In the genomic region with DNA sequence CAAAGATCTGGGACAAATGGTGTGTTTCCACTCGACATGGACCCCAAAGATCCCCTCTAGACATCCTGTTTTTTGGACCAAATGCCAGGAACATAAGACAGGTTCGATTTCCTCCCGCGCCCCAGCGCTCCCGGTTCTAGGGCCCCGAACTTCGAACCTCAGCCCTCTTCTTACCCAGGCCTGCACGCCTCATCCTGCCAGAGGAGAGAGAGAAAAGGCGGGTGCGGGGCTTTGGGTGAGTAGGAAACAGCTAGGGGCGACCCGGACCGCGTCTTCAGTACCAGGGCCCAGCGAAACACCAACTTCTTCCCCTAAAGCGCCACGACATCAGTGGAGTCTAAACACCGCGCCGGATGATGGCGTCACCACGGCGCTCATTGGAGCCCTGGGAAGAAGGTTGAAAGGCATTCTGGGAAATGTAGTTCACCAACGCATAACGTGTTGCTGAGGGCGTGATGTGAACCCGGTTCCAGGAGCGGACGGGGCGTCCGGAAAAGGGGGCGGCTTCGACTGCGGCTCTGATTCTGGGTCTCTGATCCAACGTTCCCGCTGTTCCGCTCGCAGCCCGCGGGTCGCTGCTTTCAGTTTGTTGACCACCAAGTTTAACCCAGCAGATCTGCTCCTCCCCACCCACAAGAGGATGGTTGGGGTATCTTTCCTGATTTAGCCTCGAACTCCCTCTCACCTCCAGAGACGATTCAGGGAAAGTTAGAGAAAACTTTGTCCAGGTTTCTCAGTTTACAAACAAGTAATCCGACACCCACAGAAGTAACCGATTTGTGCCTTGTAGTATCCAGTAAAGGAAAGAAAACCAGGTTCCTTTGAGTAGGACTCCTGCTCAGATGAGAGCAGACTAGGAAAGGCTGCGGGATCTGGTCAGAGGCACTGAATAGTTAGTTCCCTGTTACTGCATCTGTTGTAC, we compare ENCODE assay signal across 8 cellular contexts. TPM values are rescaled to one million over a fixed set of nuclear protein-coding genes. Genes with fewer than 3 reads are reported as not detected.
DNase-seq lines count a peak whose midpoint lies in the region; ATAC-seq and TF ChIP-seq lines count a peak whose summit lies in the region.

A gene with protein sequence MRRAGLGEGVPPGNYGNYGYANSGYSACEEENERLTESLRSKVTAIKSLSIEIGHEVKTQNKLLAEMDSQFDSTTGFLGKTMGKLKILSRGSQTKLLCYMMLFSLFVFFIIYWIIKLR (minus strand): TSS at position 332 of the 922 bp plus-strand sequence. CDS start 139 bp downstream, at position 193.

- ATAC-seq in GM21723 (IDR thresholded peaks at IDR 0.05; ENCODE audit: unreplicated experiment) (peak; percentile 95), Panc1 (peak; percentile 99)
- ATAC-seq in activated T-cell treated with anti-CD3 and anti-CD28 coated beads, Interleukin-2, amount 50 U/mL, for 4 hours, result peak; percentile 95 to 97

- peak within 1 kb of the TSS; percentile 96 for H3K4me3 Mint-ChIP-seq in activated T-cell treated with anti-CD3 and anti-CD28 coated beads, Interleukin-2, amount 50 U/mL, for 4 hours

- peaks cover 6% of the 10 kb centered on the region for H3K36me3 Mint-ChIP-seq in activated T-cell treated with anti-CD3 and anti-CD28 coated beads, Interleukin-2, amount 50 U/mL, for 4 hours (ENCODE audit: insufficient read depth)

- H3K27ac ChIP-seq in Panc1 (ENCODE audit: low read length) (peak within 1 kb of the TSS; percentile 88), esophagus (ENCODE audit: low read depth in 2 of 2, low read length in 1 of 2) (peak within 1 kb of the TSS; percentile 77 to 89)

- in situ Hi-C loops in Panc1 (cut with HindIII; ENCODE audit: low pct_unique_long_range_greater_than_20kb, low sequenced_read_pairs), result no loop called here

- intact Hi-C loops in Panc1 (cut with micrococcal nuclease; ENCODE audit: unreplicated experiment), result no loop called here

- H3K4me1 ChIP-seq in Panc1 (ENCODE audit: control insufficient read depth, insufficient read depth, low read length) (peaks cover 6% of the 10 kb centered on the region; the same call in 1 of the 2 replicates), esophagus (ENCODE audit: control insufficient read depth in 2 of 2, insufficient read depth in 2 of 2, low read length in 1 of 2) (peaks cover 0 to 2% of the 10 kb centered on the region in 2 donors), mucosa of stomach (ENCODE audit: control insufficient read depth, insufficient read depth, low read length) (peaks cover 8% of the 10 kb centered on the region)

- peak within 1 kb of the TSS; percentile 99 for H3K9ac ChIP-seq in mucosa of stomach (ENCODE audit: low read length)

- BruUV-seq in Panc1 (replicated peaks; lab: Mats Ljungman, UMichigan), result no TSS peak

- peak; percentile 98 for DNase-seq in DMS53 (lab: John Stamatoyannopoulos, UW)
- peak; percentile 84 for DNase-seq in KG1 (lab: John Stamatoyannopoulos, UW)
- DNase-seq in Panc1 (ENCODE audit: low read depth, low spot score), result peak; percentile 80
- peak; percentile 90 for DNase-seq in activated T-cell treated with anti-CD3 and anti-CD28 coated beads, Interleukin-2, amount 50 U/mL, for 4 hours
- peak; percentile 83 to 87 for DNase-seq in stimulated activated CD8-positive, alpha-beta memory T cell treated with anti-CD3 and anti-CD28 coated beads, Interleukin-7, amount 100 ng/mL, for 1 hour (ENCODE audit: low read depth in 2 of 2)

- CTCF ChIA-PET in Panc1 (lab: Charles Lee), result interaction anchor here (0.6 to 0.7 kb wide), 2 partner anchors 382 to 1502 kb away, joined by 3 to 4 read pairs; no protein-coding TSS in a partner anchor

- no peaks in the 10 kb centered on the region for H3K9me3 Mint-ChIP-seq in activated T-cell treated with anti-CD3 and anti-CD28 coated beads, Interleukin-2, amount 50 U/mL, for 4 hours

- H3K27me3 ChIP-seq in Panc1 (ENCODE audit: control insufficient read depth, insufficient read depth, low read length), result peaks cover 13% of the 10 kb centered on the region
- H3K27me3 ChIP-seq in esophagus (ENCODE audit: control insufficient read depth in 1 of 2, insufficient read depth in 2 of 2, low read length in 2 of 2), result no peaks in the 10 kb centered on the region
- no peaks in the 10 kb centered on the region for H3K27me3 ChIP-seq in mucosa of stomach (ENCODE audit: control insufficient read depth, insufficient read depth, low read length)

- H3K36me3 ChIP-seq in Panc1 (ENCODE audit: control insufficient read depth, insufficient read depth, low read length), result peaks cover 5% of the 10 kb centered on the region; the same call in 1 of the 2 replicates
- H3K36me3 ChIP-seq in esophagus (ENCODE audit: control insufficient read depth in 2 of 2, insufficient read depth in 2 of 2, low read length in 1 of 2), result no peaks in the 10 kb centered on the region
- H3K36me3 ChIP-seq in mucosa of stomach (ENCODE audit: control insufficient read depth, insufficient read depth, low read length), result no peaks in the 10 kb centered on the region

- 0% methylated on average over 47 of the region's 47 CpGs for WGBS in esophagus, 2 donors

- H3K9me3 ChIP-seq in Panc1 (ENCODE audit: control insufficient read depth, insufficient read depth, low read depth, low read length) (no peaks in the 10 kb centered on the region), esophagus (ENCODE audit: control insufficient read depth in 2 of 2, insufficient read depth in 1 of 2, low read depth in 1 of 2, low read length in 1 of 2) (no peaks in the 10 kb centered on the region), mucosa of stomach (ENCODE audit: control insufficient read depth, low read length) (no peaks in the 10 kb centered on the region)

- no peak for TF ChIP-seq CTCF in Panc1 (IDR thresholded peaks at IDR 0.05)

- H3K27me3 Mint-ChIP-seq in activated T-cell treated with anti-CD3 and anti-CD28 coated beads, Interleukin-2, amount 50 U/mL, for 4 hours (ENCODE audit: low read depth), result peaks cover 7% of the 10 kb centered on the region

- H3K4me1 Mint-ChIP-seq in activated T-cell treated with anti-CD3 and anti-CD28 coated beads, Interleukin-2, amount 50 U/mL, for 4 hours (ENCODE audit: low read depth), result peaks cover 29% of the 10 kb centered on the region

- H3K4me3 ChIP-seq in Panc1 (ENCODE audit: low read depth in 2 of 2, low read length in 2 of 2) (peak within 1 kb of the TSS; percentile 93 to 94), esophagus (ENCODE audit: low read depth in 1 of 2, low read length in 2 of 2) (peak within 1 kb of the TSS; percentile 74 to 97), mucosa of stomach (ENCODE audit: low read length) (peak within 1 kb of the TSS; percentile 87)

- POLR2A ChIA-PET in Panc1 (lab: Charles Lee), result no interaction called here

RNA-seq across cellular contexts. Expression of the gene that starts here (rescaled TPM):
- total RNA-seq in Panc1 (2021; ENCODE audit: unreplicated experiment), result 14.3 TPM
- 7.8 TPM for polyA plus RNA-seq in Panc1 (2012; ENCODE audit: insufficient read length)
- 10 to 100 TPM; 18.0 to 19.9 (median 18.5) TPM for total RNA-seq in activated T-cell treated with anti-CD3 and anti-CD28 coated beads, Interleukin-2, amount 50 U/mL, for 4 hours
- 10 to 100 TPM; 11.6 to 15.9 TPM for polyA plus RNA-seq in esophagus

Comparison
In these comparisons a context has a peak if more than half of its experiments do, and no peak if none do; other contexts are left out.
1. Peak in every context shown above with its lines: DNase-seq, ATAC-seq, H3K4me3 ChIP-seq and H3K27ac ChIP-seq.